In the genomic region with DNA sequence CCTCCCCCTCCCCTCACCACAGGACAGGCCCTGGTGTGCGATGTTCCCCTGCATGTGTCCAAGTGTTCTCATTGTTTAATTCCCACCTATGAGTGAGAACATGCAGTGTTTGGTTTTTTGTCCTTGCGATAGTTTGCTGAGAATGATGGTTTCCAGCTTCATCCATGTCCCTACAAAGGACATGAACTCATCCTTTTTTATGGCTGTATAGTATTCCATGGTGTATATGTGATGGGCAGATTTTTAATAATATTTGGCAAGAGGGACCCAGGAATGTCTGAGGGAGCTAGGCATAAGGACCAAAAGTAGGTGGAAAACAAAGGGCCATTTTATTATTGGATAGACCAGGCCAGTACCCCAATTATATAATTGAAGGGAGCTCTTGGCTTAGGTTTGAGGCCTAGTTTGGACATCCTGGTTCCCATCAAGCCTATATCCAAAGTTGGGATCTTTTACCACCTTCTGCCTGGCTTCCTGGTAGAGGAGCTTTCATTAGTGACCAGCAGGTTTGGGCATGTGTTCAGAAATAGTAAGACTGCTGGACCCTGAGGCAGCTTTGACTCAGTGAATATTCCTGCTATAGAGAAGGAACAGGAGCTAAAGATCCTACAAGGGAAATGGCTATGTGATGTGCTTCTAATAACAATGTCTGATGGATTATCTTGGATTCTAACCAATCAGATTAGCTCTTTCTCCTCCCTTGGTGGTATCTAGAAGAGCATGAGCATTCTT, we compare ENCODE assay signal across 8 cellular contexts.
"Had no signal": no experiment of that assay in that cellular context is flagged by ENCODE, and none has a peak within 500 bp of the region (broad histone marks: within the 10 kb centered on the region; RNA-seq: fewer than 3 reads in every experiment).

No MANE protein-coding gene starts in this region.

- ATAC-seq: HCT116 had no signal

- H3K36me3 ChIP-seq: HAP-1 had no signal

- FAIRE-seq: HTR-8/SVneo had no signal

- H3K4me3 ChIP-seq: GM23248, HAP-1 had no signal

- H3K4me1 ChIP-seq: HAP-1 had no signal

- DNase-seq: GM23248, GOT3, H7, IMR-90, KBM-7 had no signal

- H3K9me3 ChIP-seq: HAP-1 had no signal

- H3K27ac ChIP-seq: GM23248 had no signal
